8 cellular contexts compared by ENCODE assay signal in genomic region chr3:119809249-119810017, GRCh38. TPM values are rescaled to one million over a fixed set of nuclear protein-coding genes. Genes with fewer than 3 reads are reported as not detected.
A peak's percentile ranks its signal among the peaks of the same experiment; 100 is the strongest.
DNase-seq lines count a peak whose midpoint lies in the region; ATAC-seq and TF ChIP-seq lines count a peak whose summit lies in the region.

No MANE protein-coding gene starts in this region.

- H3K4me1 Mint-ChIP-seq in endodermal cell: no peaks in the 10 kb centered on the region

- POLR2A ChIA-PET in BJ (lab: Charles Lee): no interaction called here

- in situ Hi-C loops in ACHN (cut with HindIII; ENCODE audit: low pct_ligation_motif_present, low pct_unique_long_range_greater_than_20kb, low sequenced_read_pairs): no loop called here

- H3K27ac ChIP-seq in endodermal cell (ENCODE audit: low read depth, low read length): no peak overlapping the region

- 89 to 95% methylated on average over 12 to 25 of the region's 31 CpGs for WGBS in endodermal cell (ENCODE audit: insufficient coverage in 1 of 2, insufficient read length in 1 of 2), 2 experiments

- TF ChIP-seq CTCF in BJ (IDR thresholded peaks at IDR 0.05; ENCODE audit: insufficient read depth, low read depth, low read length) (no peak), endodermal cell (conservative IDR thresholded peaks at IDR 0.05) (no peak)

- H3K36me3 Mint-ChIP-seq in endodermal cell (ENCODE audit: low read depth): no peaks in the 10 kb centered on the region

- DNase-seq in BJ (ENCODE audit: low read depth) (no peak), endodermal cell (no peak), hepatic stellate cell (ENCODE audit: low spot score) (no peak), hippocampal formation (lab: John Stamatoyannopoulos, UW) (no peak), ACHN (no peak)

- no peak overlapping the region for H3K9ac ChIP-seq in endodermal cell (ENCODE audit: extremely low read depth, low read length, poor library complexity, severe bottlenecking)
- peak overlapping the region; percentile 73 for H3K9ac ChIP-seq in skeletal muscle satellite cell (ENCODE audit: low read depth, low read length)

- peaks cover 2% of the 10 kb centered on the region for H3K27me3 Mint-ChIP-seq in endodermal cell (ENCODE audit: insufficient read depth)

- no peak overlapping the region for H3K27ac Mint-ChIP-seq in endodermal cell

- CTCF ChIA-PET in BJ (lab: Yijun Ruan, JAX): no interaction called here

- H3K4me3 Mint-ChIP-seq in endodermal cell: peak overlapping the region; percentile 39

- H3K36me3 ChIP-seq in BJ (ENCODE audit: control insufficient read depth, insufficient read depth, low read length) (no peaks in the 10 kb centered on the region), endodermal cell (ENCODE audit: control insufficient read depth, insufficient read depth, low read length) (no peaks in the 10 kb centered on the region), skeletal muscle satellite cell (ENCODE audit: insufficient read depth, low read length) (no peaks in the 10 kb centered on the region)

- ATAC-seq in GM19328 (IDR thresholded peaks at IDR 0.05; ENCODE audit: unreplicated experiment) (peak; percentile 14), HG03432 (IDR thresholded peaks at IDR 0.05; ENCODE audit: unreplicated experiment) (peak; percentile 41)

- no peaks in the 10 kb centered on the region for H3K9me3 ChIP-seq in endodermal cell (ENCODE audit: control insufficient read depth, low read length)
- no peaks in the 10 kb centered on the region for H3K9me3 ChIP-seq in skeletal muscle satellite cell (replicated peaks; ENCODE audit: low read length)

- peaks cover 2% of the 10 kb centered on the region for H3K9me3 Mint-ChIP-seq in endodermal cell

- H3K4me3 ChIP-seq in BJ (ENCODE audit: low read depth, low read length) (peak overlapping the region; percentile 43), endodermal cell (ENCODE audit: low read length) (no peak overlapping the region), skeletal muscle satellite cell (ENCODE audit: low read length) (peak overlapping the region; percentile 67)

- H3K4me2 ChIP-seq in skeletal muscle satellite cell (ENCODE audit: low read length): peak overlapping the region; percentile 84

- H3K27me3 ChIP-seq in BJ (ENCODE audit: control insufficient read depth, insufficient read depth, low read length) (peaks cover 11% of the 10 kb centered on the region), endodermal cell (ENCODE audit: control insufficient read depth, insufficient read depth, low read length, poor library complexity, severe bottlenecking) (no peaks in the 10 kb centered on the region), skeletal muscle satellite cell (ENCODE audit: control insufficient read depth, insufficient read depth, low read length) (no peaks in the 10 kb centered on the region)

- no peaks in the 10 kb centered on the region for H3K4me1 ChIP-seq in endodermal cell (ENCODE audit: control insufficient read depth, insufficient read depth, low read length)
- H3K4me1 ChIP-seq in skeletal muscle satellite cell (ENCODE audit: control insufficient read depth, insufficient read depth, low read length): peaks cover 11% of the 10 kb centered on the region

RNA-seq across cellular contexts. Expression of gene NR1I2, which starts 27.5 kb away (rescaled TPM):
- not detected in 2 replicates for polyA plus RNA-seq in BJ (2011; rRNA removed)
- not detected in 2 replicates for polyA minus RNA-seq in BJ (2011; rRNA and poly(A)+ RNA removed)
- under 1 TPM; 0.20 to 0.29 TPM for total RNA-seq in endodermal cell
- not detected for polyA plus RNA-seq in endodermal cell (2013, experiment 1 of 2)
- not detected for polyA plus RNA-seq in endodermal cell (2013, experiment 2 of 2)
- total RNA-seq in skeletal muscle satellite cell (2012; rRNA removed): not detected in 2 replicates
